ENCODE assay signal across 10 cellular contexts in the genomic region with DNA sequence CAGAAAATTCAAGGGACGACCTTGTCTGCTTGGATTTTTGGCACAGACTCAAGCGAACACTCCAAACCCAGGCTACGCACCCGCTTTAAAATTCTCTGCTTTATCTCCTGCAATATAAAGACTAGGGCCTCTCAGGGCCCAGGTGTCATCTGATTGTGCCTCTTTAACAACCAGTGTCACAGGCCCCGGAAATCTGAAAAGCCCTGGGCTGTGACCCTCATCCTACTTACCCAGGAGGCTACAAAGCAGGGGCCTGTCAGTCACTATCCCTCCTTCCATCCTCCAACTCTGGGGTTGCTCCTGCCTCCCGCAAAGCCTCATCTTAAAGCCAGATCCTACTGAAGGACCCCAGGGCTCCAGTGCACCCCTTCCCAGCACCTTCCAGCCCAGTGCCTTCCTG. TPM values are rescaled to one million over a fixed set of nuclear protein-coding genes. Genes with fewer than 3 reads are reported as not detected.
DNase-seq lines count a peak whose midpoint lies in the region; ATAC-seq and TF ChIP-seq lines count a peak whose summit lies in the region.
"Had no signal": no experiment of that assay in that cellular context is flagged by ENCODE, and none has a peak within 500 bp of the region (broad histone marks: within the 10 kb centered on the region; RNA-seq: fewer than 3 reads in every experiment).

No MANE protein-coding gene starts in this region.

- H3K27me3 ChIP-seq in iPS-20b (ENCODE audit: insufficient read depth, low read length) (no peaks in the 10 kb centered on the region), breast epithelium (no peaks in the 10 kb centered on the region)

- H3K9me3 Mint-ChIP-seq in activated naive CD4-positive, alpha-beta T cell treated with anti-CD3 and anti-CD28 coated beads, Interleukin-2, amount 50 U/mL, for 24 hours = no peaks in the 10 kb centered on the region
- H3K9me3 Mint-ChIP-seq in activated B cell treated with CpG ODN at 0.5 μM for 24 hours = no peaks in the 10 kb centered on the region

- no peaks in the 10 kb centered on the region for H3K27me3 Mint-ChIP-seq in activated naive CD4-positive, alpha-beta T cell treated with anti-CD3 and anti-CD28 coated beads, Interleukin-2, amount 50 U/mL, for 24 hours
- no peaks in the 10 kb centered on the region for H3K27me3 Mint-ChIP-seq in activated B cell treated with CpG ODN at 0.5 μM for 24 hours

- CTCF ChIA-PET in activated B cell treated with CpG ODN at 0.5 μM for 24 hours (lab: Charles Lee) = no interaction called here

- H3K4me1 ChIP-seq in iPS-20b (ENCODE audit: insufficient read depth, low read length) = peaks cover 20% of the 10 kb centered on the region
- H3K4me1 ChIP-seq in breast epithelium = no peaks in the 10 kb centered on the region

- peaks cover 97% of the 10 kb centered on the region for H3K4me1 Mint-ChIP-seq in activated naive CD4-positive, alpha-beta T cell treated with anti-CD3 and anti-CD28 coated beads, Interleukin-2, amount 50 U/mL, for 24 hours
- H3K4me1 Mint-ChIP-seq in activated B cell treated with CpG ODN at 0.5 μM for 24 hours = peaks cover 85% of the 10 kb centered on the region

- H3K27ac ChIP-seq in iPS-20b (ENCODE audit: low read length) (no peak overlapping the region), breast epithelium (peak overlapping the region in 1 of 2 donors; percentile 42)

- TF ChIP-seq CTCF in activated B cell treated with CpG ODN at 0.5 μM for 24 hours (IDR thresholded peaks at IDR 0.05) = no peak
- no peak for TF ChIP-seq CTCF in breast epithelium (IDR thresholded peaks at IDR 0.05)

- POLR2A ChIA-PET in activated B cell treated with CpG ODN at 0.5 μM for 24 hours (lab: Charles Lee) = interaction anchor here (1.0 kb wide), 1 partner anchor 9 kb away, joined by 3 read pairs; no protein-coding TSS in a partner anchor

- H3K36me3 Mint-ChIP-seq in activated naive CD4-positive, alpha-beta T cell treated with anti-CD3 and anti-CD28 coated beads, Interleukin-2, amount 50 U/mL, for 24 hours = peaks cover 11% of the 10 kb centered on the region
- H3K36me3 Mint-ChIP-seq in activated B cell treated with CpG ODN at 0.5 μM for 24 hours (ENCODE audit: low read depth) = peaks cover 46% of the 10 kb centered on the region

- ATAC-seq in activated B cell treated with CpG ODN at 0.5 μM for 24 hours (ENCODE audit: low read depth) (no peak), GM18511 (IDR thresholded peaks at IDR 0.05; ENCODE audit: unreplicated experiment) (no peak), GM18907 (IDR thresholded peaks at IDR 0.05; ENCODE audit: unreplicated experiment) (no peak)

- peak overlapping the region; percentile 27 for H3K4me3 Mint-ChIP-seq in activated naive CD4-positive, alpha-beta T cell treated with anti-CD3 and anti-CD28 coated beads, Interleukin-2, amount 50 U/mL, for 24 hours
- H3K4me3 Mint-ChIP-seq in activated B cell treated with CpG ODN at 0.5 μM for 24 hours = no peak overlapping the region

- peak overlapping the region; percentile 89 for H3K27ac Mint-ChIP-seq in activated naive CD4-positive, alpha-beta T cell treated with anti-CD3 and anti-CD28 coated beads, Interleukin-2, amount 50 U/mL, for 24 hours
- H3K27ac Mint-ChIP-seq in activated B cell treated with CpG ODN at 0.5 μM for 24 hours = peak overlapping the region; percentile 63

- H3K36me3 ChIP-seq in iPS-20b (ENCODE audit: insufficient read depth, low read depth, low read length) = no peaks in the 10 kb centered on the region
- H3K36me3 ChIP-seq in breast epithelium = no peaks in the 10 kb centered on the region

- TF ChIP-seq POLR2A in breast epithelium (IDR thresholded peaks at IDR 0.05) = no peak

- intact Hi-C loops in activated B cell treated with CpG ODN at 0.5 μM for 24 hours (cut with micrococcal nuclease) = no loop called here
- intact Hi-C loops in breast epithelium (cut with DNase I; ENCODE audit: low total_unique reads) = no loop called here

- H3K9me3 ChIP-seq in iPS-20b (ENCODE audit: insufficient read depth, low read depth, low read length) (no peaks in the 10 kb centered on the region), breast epithelium (no peaks in the 10 kb centered on the region)

- no peak for DNase-seq in activated naive CD4-positive, alpha-beta T cell treated with anti-CD3 and anti-CD28 coated beads, Interleukin-2, amount 50 U/mL, for 16 hours
- DNase-seq in activated B cell treated with CpG ODN at 0.5 μM for 24 hours = no peak
- DNase-seq in breast epithelium (ENCODE audit: low spot score in 2 of 2) = no peak
- no peak for DNase-seq in cerebellar nuclear complex (lab: John Stamatoyannopoulos, UW)
- DNase-seq: amygdala, NCI-H1930 had no signal

- H3K4me3 ChIP-seq in iPS-20b (ENCODE audit: low read length) (no peak overlapping the region), breast epithelium (no peak overlapping the region)

- peak overlapping the region; percentile 29; the same call in 1 of the 2 replicates for H3K9ac ChIP-seq in iPS-20b (ENCODE audit: low read depth, low read length)

RNA-seq across cellular contexts. Expression of gene CCDC88C, which starts 34.9 kb away (rescaled TPM):
- 153 and 164 TPM in 2 replicates for total RNA-seq in activated B cell treated with CpG ODN at 0.5 μM for 24 hours
- 10 to 100 TPM in 2 of 3 donors, 1 to 10 TPM in 1; 5.8 to 25.9 (median 19.3) TPM for total RNA-seq in breast epithelium
